36 cellular contexts compared by ENCODE assay signal in the genomic region with DNA sequence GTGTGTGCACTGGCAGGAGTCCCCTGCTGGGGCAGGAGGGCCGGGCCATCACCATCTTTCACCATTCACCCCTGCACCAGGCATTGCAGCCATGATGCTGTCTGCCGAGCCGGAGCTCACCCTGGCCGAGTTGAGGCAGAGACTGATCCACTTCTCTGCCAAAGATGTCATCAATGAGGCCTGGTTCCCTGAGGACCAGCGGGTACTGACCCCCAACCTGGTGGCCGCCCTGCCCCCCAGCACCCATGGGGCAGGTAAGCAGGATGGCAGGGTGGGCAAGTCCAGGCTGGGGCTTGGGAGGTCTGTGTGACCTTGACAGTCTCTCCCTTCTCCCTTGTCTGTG. TPM values are rescaled to one million over a fixed set of nuclear protein-coding genes. Genes with fewer than 3 reads are reported as not detected.
"Had no signal": no experiment of that assay in that cellular context is flagged by ENCODE, and none has a peak within 500 bp of the region (broad histone marks: within the 10 kb centered on the region; RNA-seq: fewer than 3 reads in every experiment).

No MANE protein-coding gene starts in this region.

- H3K4me3 Mint-ChIP-seq: activated CD4-positive, alpha-beta T cell treated with anti-CD3 and anti-CD28 coated beads for 36 hours; activated naive CD4-positive, alpha-beta T cell treated with anti-CD3 and anti-CD28 coated beads for 36 hours; activated naive CD8-positive, alpha-beta T cell treated with anti-CD3 and anti-CD28 coated beads for 36 hours; activated T-helper 1 cell treated with anti-CD3 and anti-CD28 coated beads, Interleukin-12 subunit alpha, Interleukin-12 subunit beta, Interleukin-2, Interleukin-4 antibody, amounts not matched to agents 30 ng/mL and 10 ng/mL and 1 ng/mL, durations not matched to agents 14 hours and 24 hours and 36 hours; brain; dendritic cell treated with granulocyte-macrophage colony-stimulating factor and Interleukin-4, amounts not matched to agents 40 ng/mL and 50 ng/mL, for 4 days; endodermal cell; natural killer cell; stimulated activated memory B cell treated with anti-CD40 and anti-IgM and Interleukin-4, amounts not matched to agents 10 μg/mL and 1 μg/mL and 100 μg/mL, for 72 hours; stimulated activated naive CD8-positive, alpha-beta T cell treated with anti-CD3 and anti-CD28 coated beads, Interleukin-15, amount 100 ng/mL, for 72 hours; T-helper 17 cell had no signal

- ATAC-seq: activated CD4-positive, alpha-beta T cell treated with anti-CD3 and anti-CD28 coated beads for 36 hours; foreskin keratinocyte; heart right ventricle; left lung; lower lobe of right lung; natural killer cell; right lobe of liver; stimulated activated memory B cell treated with anti-CD40 and anti-IgM and Interleukin-4, amounts not matched to agents 10 μg/mL and 1 μg/mL and 100 μg/mL, for 72 hours; stimulated activated naive CD8-positive, alpha-beta T cell treated with anti-CD3 and anti-CD28 coated beads, Interleukin-15, amount 100 ng/mL, for 72 hours; T-helper 17 cell had no signal

- H3K27me3 Mint-ChIP-seq: activated CD4-positive, alpha-beta T cell treated with anti-CD3 and anti-CD28 coated beads for 36 hours; activated naive CD8-positive, alpha-beta T cell treated with anti-CD3 and anti-CD28 coated beads for 36 hours; dendritic cell treated with granulocyte-macrophage colony-stimulating factor and Interleukin-4, amounts not matched to agents 40 ng/mL and 50 ng/mL, for 4 days; progenitor cell of endocrine pancreas; stimulated activated memory B cell treated with anti-CD40 and anti-IgM and Interleukin-4, amounts not matched to agents 10 μg/mL and 1 μg/mL and 100 μg/mL, for 72 hours; stimulated activated naive CD8-positive, alpha-beta T cell treated with anti-CD3 and anti-CD28 coated beads, Interleukin-15, amount 100 ng/mL, for 72 hours; T-helper 17 cell had no signal

- H3K27ac Mint-ChIP-seq: activated CD4-positive, alpha-beta T cell treated with anti-CD3 and anti-CD28 coated beads for 36 hours; activated naive CD4-positive, alpha-beta T cell treated with anti-CD3 and anti-CD28 coated beads for 36 hours; activated naive CD8-positive, alpha-beta T cell treated with anti-CD3 and anti-CD28 coated beads for 36 hours; activated T-helper 1 cell treated with anti-CD3 and anti-CD28 coated beads, Interleukin-12 subunit alpha, Interleukin-12 subunit beta, Interleukin-2, Interleukin-4 antibody, amounts not matched to agents 30 ng/mL and 10 ng/mL and 1 ng/mL, durations not matched to agents 14 hours and 24 hours and 36 hours; brain; dendritic cell treated with granulocyte-macrophage colony-stimulating factor and Interleukin-4, amounts not matched to agents 40 ng/mL and 50 ng/mL, for 4 days; endodermal cell; natural killer cell; progenitor cell of endocrine pancreas; stimulated activated memory B cell treated with anti-CD40 and anti-IgM and Interleukin-4, amounts not matched to agents 10 μg/mL and 1 μg/mL and 100 μg/mL, for 72 hours; T-helper 17 cell had no signal

- H3K36me3 ChIP-seq: adrenal gland, cardiac muscle cell, esophagus muscularis mucosa, heart right ventricle, thyroid gland, vagina, WERI-Rb-1 had no signal

- H3K9me3 Mint-ChIP-seq: activated naive CD4-positive, alpha-beta T cell treated with anti-CD3 and anti-CD28 coated beads for 36 hours; activated naive CD8-positive, alpha-beta T cell treated with anti-CD3 and anti-CD28 coated beads for 36 hours; activated T-helper 1 cell treated with anti-CD3 and anti-CD28 coated beads, Interleukin-12 subunit alpha, Interleukin-12 subunit beta, Interleukin-2, Interleukin-4 antibody, amounts not matched to agents 30 ng/mL and 10 ng/mL and 1 ng/mL, durations not matched to agents 14 hours and 24 hours and 36 hours; brain; dendritic cell treated with granulocyte-macrophage colony-stimulating factor and Interleukin-4, amounts not matched to agents 40 ng/mL and 50 ng/mL, for 4 days; endodermal cell; natural killer cell; stimulated activated memory B cell treated with anti-CD40 and anti-IgM and Interleukin-4, amounts not matched to agents 10 μg/mL and 1 μg/mL and 100 μg/mL, for 72 hours; stimulated activated naive CD8-positive, alpha-beta T cell treated with anti-CD3 and anti-CD28 coated beads, Interleukin-15, amount 100 ng/mL, for 72 hours had no signal

- H3K4me1 Mint-ChIP-seq: endodermal cell; stimulated activated memory B cell treated with anti-CD40 and anti-IgM and Interleukin-4, amounts not matched to agents 10 μg/mL and 1 μg/mL and 100 μg/mL, for 72 hours had no signal

- H3K4me3 ChIP-seq: adrenal gland, cardiac muscle cell, esophagus muscularis mucosa, heart right ventricle, left lung, lower lobe of right lung, right lobe of liver, skin epidermis, thyroid gland, upper lobe of left lung, vagina had no signal

- DNase-seq: activated CD4-positive, alpha-beta T cell treated with anti-CD3 and anti-CD28 coated beads for 36 hours; activated CD4-positive, alpha-beta T cell treated with anti-CD3 and anti-CD28 coated beads, Interleukin-2, amount 50 U/mL, for 4 hours; activated effector memory CD4-positive, alpha-beta T cell treated with anti-CD3 and anti-CD28 coated beads, Interleukin-2, amount 50 U/mL, for 16 hours; activated naive CD4-positive, alpha-beta T cell treated with anti-CD3 and anti-CD28 coated beads for 36 hours; activated naive CD8-positive, alpha-beta T cell treated with anti-CD3 and anti-CD28 coated beads for 36 hours; activated T-cell treated with anti-CD3 and anti-CD28 coated beads, Interleukin-2, amount 50 U/mL, for 1 hour; endodermal cell; foreskin keratinocyte; heart right ventricle; kidney glomerular epithelial cell; left lung; lower lobe of right lung; mesenchymal stem cell; natural killer cell; right lobe of liver; stimulated activated CD4-positive, alpha-beta T cell treated with anti-CD3 and anti-CD28 coated beads, Interleukin-4, amount 100 ng/mL, for 4 hours; substantia nigra; T-helper 17 cell; T1000; thyroid gland; WERI-Rb-1 had no signal

- H3K4me1 ChIP-seq: lower lobe of right lung, thyroid gland, vagina had no signal

- H3K9me3 ChIP-seq: adrenal gland, esophagus muscularis mucosa, heart right ventricle, left lung, lower lobe of right lung, right lobe of liver, thyroid gland, upper lobe of left lung, vagina had no signal

- H3K36me3 Mint-ChIP-seq: activated naive CD8-positive, alpha-beta T cell treated with anti-CD3 and anti-CD28 coated beads for 36 hours; brain; natural killer cell; stimulated activated memory B cell treated with anti-CD40 and anti-IgM and Interleukin-4, amounts not matched to agents 10 μg/mL and 1 μg/mL and 100 μg/mL, for 72 hours had no signal

- H3K27ac ChIP-seq: adrenal gland, cardiac muscle cell, esophagus muscularis mucosa, foreskin keratinocyte, heart right ventricle, left lung, lower lobe of right lung, skin epidermis, thyroid gland, upper lobe of left lung, vagina, WERI-Rb-1 had no signal

RNA-seq across cellular contexts. Expression of a gene that starts 18.6 kb away (rescaled TPM):
- total RNA-seq: activated CD4-positive, alpha-beta T cell treated with anti-CD3 and anti-CD28 coated beads for 36 hours; activated naive CD4-positive, alpha-beta T cell treated with anti-CD3 and anti-CD28 coated beads for 36 hours; activated naive CD8-positive, alpha-beta T cell treated with anti-CD3 and anti-CD28 coated beads for 36 hours; activated T-helper 1 cell treated with anti-CD3 and anti-CD28 coated beads, Interleukin-12 subunit alpha, Interleukin-12 subunit beta, Interleukin-2, Interleukin-4 antibody, amounts not matched to agents 30 ng/mL and 10 ng/mL and 1 ng/mL, durations not matched to agents 14 hours and 24 hours and 36 hours; mononuclear cell; natural killer cell; T-helper 17 cell; thyroid gland had no signal

RNA-seq across cellular contexts. Expression of a gene that starts 59.2 kb away (rescaled TPM):
- total RNA-seq: activated CD4-positive, alpha-beta T cell treated with anti-CD3 and anti-CD28 coated beads for 36 hours; activated naive CD4-positive, alpha-beta T cell treated with anti-CD3 and anti-CD28 coated beads for 36 hours; activated naive CD8-positive, alpha-beta T cell treated with anti-CD3 and anti-CD28 coated beads for 36 hours; activated T-helper 1 cell treated with anti-CD3 and anti-CD28 coated beads, Interleukin-12 subunit alpha, Interleukin-12 subunit beta, Interleukin-2, Interleukin-4 antibody, amounts not matched to agents 30 ng/mL and 10 ng/mL and 1 ng/mL, durations not matched to agents 14 hours and 24 hours and 36 hours; adrenal gland; aorta; cardiac muscle cell; esophagus muscularis mucosa; foreskin keratinocyte; heart right ventricle; left lung; lower lobe of right lung; mononuclear cell; natural killer cell; osteoblast; progenitor cell of endocrine pancreas; right lobe of liver; thyroid gland; vagina had no signal
